Comparison of ENCODE assay signal across 36 cellular contexts in genomic region chr7:151869968-151870918, GRCh38. TPM values are rescaled to one million over a fixed set of nuclear protein-coding genes. Genes with fewer than 3 reads are reported as not detected.
DNase-seq lines count a peak whose midpoint lies in the region; ATAC-seq, FAIRE-seq and TF ChIP-seq lines count a peak whose summit lies in the region.
"Had no signal": no experiment of that assay in that cellular context is flagged by ENCODE, and none has a peak within 500 bp of the region (broad histone marks: within the 10 kb centered on the region; RNA-seq: fewer than 3 reads in every experiment).

No MANE protein-coding gene starts in this region.

- peak overlapping the region; percentile 76 for H3K27ac ChIP-seq in kidney (ENCODE audit: low read depth in 2 of 2, low read length in 2 of 2)
- no peak overlapping the region for H3K27ac ChIP-seq in spleen
- H3K27ac ChIP-seq in body of pancreas: no peak overlapping the region
- H3K27ac ChIP-seq: BLaER1, brain microvascular endothelial cell, colonic mucosa had no signal

- TF ChIP-seq POLR2A in spleen (IDR thresholded peaks at IDR 0.05): no peak
- TF ChIP-seq POLR2A in body of pancreas (IDR thresholded peaks at IDR 0.05): no peak

- H3K9ac ChIP-seq in kidney (ENCODE audit: low read length in 2 of 2): no peak overlapping the region
- H3K9ac ChIP-seq: BLaER1 had no signal

- intact Hi-C loops in kidney (cut with DNase I) (no loop called here), spleen (cut with DNase I; ENCODE audit: low total_unique reads) (loop anchor here (10.0 kb wide), 1 partner anchor 235 kb away; no protein-coding TSS in a partner anchor), body of pancreas (cut with DNase I) (loop anchor here (10.0 kb wide), 1 partner anchor 85 kb away; no protein-coding TSS in a partner anchor)

- H3K4me1 Mint-ChIP-seq in activated T-helper 17 cell treated with anti-CD3 and anti-CD28 coated beads, Interleukin-2, amount 50 U/mL, for 72 hours: peaks cover 18% of the 10 kb centered on the region

- ATAC-seq in activated T-helper 17 cell treated with anti-CD3 and anti-CD28 coated beads, Interleukin-2, amount 50 U/mL, for 72 hours (replicated peaks): no peak
- ATAC-seq in HG02759 (IDR thresholded peaks at IDR 0.05; ENCODE audit: unreplicated experiment): no peak
- no peak for ATAC-seq in body of pancreas
- ATAC-seq: GM12878; naive thymus-derived CD8-positive, alpha-beta T cell; SK-N-SH treated with all-trans-retinoic acid at 6 μM for 48 hours; T-helper 17 cell had no signal

- H3K36me3 ChIP-seq in kidney (ENCODE audit: control insufficient read depth in 1 of 2, insufficient read depth in 2 of 2, low read length in 2 of 2) (no peaks in the 10 kb centered on the region), spleen (peaks cover 0 to 4% (median 0%) of the 10 kb centered on the region in 6 donors), body of pancreas (replicated peaks in 1 of 2; ENCODE audit: insufficient read depth in 1 of 2, low read depth in 2 of 2) (no peaks in the 10 kb centered on the region)
- H3K36me3 ChIP-seq: BLaER1, brain microvascular endothelial cell, colonic mucosa, MG63, tibial nerve had no signal

- H3K27me3 ChIP-seq in spleen (replicated peaks in 1 of 7): no peaks in the 10 kb centered on the region
- no peaks in the 10 kb centered on the region for H3K27me3 ChIP-seq in body of pancreas
- H3K27me3 ChIP-seq: BLaER1, colonic mucosa, MG63, tibial nerve had no signal

- no peaks in the 10 kb centered on the region for H3K9me3 Mint-ChIP-seq in activated T-helper 17 cell treated with anti-CD3 and anti-CD28 coated beads, Interleukin-2, amount 50 U/mL, for 72 hours
- H3K9me3 Mint-ChIP-seq: activated CD4-positive, alpha-beta memory T cell treated with anti-CD3 and anti-CD28 coated beads, Interleukin-2, amount 10 ng/mL, durations not matched to agents 7 days and 5 days; activated naive CD4-positive, alpha-beta T cell treated with anti-CD3 and anti-CD28 coated beads for 36 hours; activated T-helper 1 cell treated with anti-CD3 and anti-CD28 coated beads, Interleukin-12 subunit alpha, Interleukin-12 subunit beta, Interleukin-2, Interleukin-4 antibody, amounts not matched to agents 30 ng/mL and 10 ng/mL and 1 ng/mL, durations not matched to agents 14 hours and 24 hours and 36 hours; naive thymus-derived CD8-positive, alpha-beta T cell had no signal

- no peak for TF ChIP-seq CTCF in kidney (IDR thresholded peaks at IDR 0.05; ENCODE audit: borderline replicate concordance, extremely low read depth, insufficient read depth)
- TF ChIP-seq CTCF in spleen (IDR thresholded peaks at IDR 0.05 in 8 of 11, conservative IDR thresholded peaks at IDR 0.05 in 3 of 11): no peak
- TF ChIP-seq CTCF in body of pancreas (IDR thresholded peaks at IDR 0.05): no peak

- no peaks in the 10 kb centered on the region for H3K36me3 Mint-ChIP-seq in activated T-helper 17 cell treated with anti-CD3 and anti-CD28 coated beads, Interleukin-2, amount 50 U/mL, for 72 hours (ENCODE audit: low read depth)

- H3K4me3 ChIP-seq in kidney (ENCODE audit: low read length in 2 of 2) (peak overlapping the region in 1 of 2 donors; percentile 41), spleen (no peak overlapping the region), body of pancreas (no peak overlapping the region)
- H3K4me3 ChIP-seq: BLaER1, colonic mucosa, GM12878, MG63, tibial nerve had no signal

- H3K9me3 ChIP-seq in kidney (ENCODE audit: control insufficient read depth in 1 of 2, low read length in 2 of 2) (no peaks in the 10 kb centered on the region), spleen (no peaks in the 10 kb centered on the region), body of pancreas (no peaks in the 10 kb centered on the region)
- H3K9me3 ChIP-seq: BLaER1, colonic mucosa, MG63, tibial nerve had no signal

- no peak overlapping the region for H3K4me3 Mint-ChIP-seq in activated T-helper 17 cell treated with anti-CD3 and anti-CD28 coated beads, Interleukin-2, amount 50 U/mL, for 72 hours
- H3K4me3 Mint-ChIP-seq: activated CD4-positive, alpha-beta memory T cell treated with anti-CD3 and anti-CD28 coated beads, Interleukin-2, amount 10 ng/mL, durations not matched to agents 7 days and 5 days; activated naive CD4-positive, alpha-beta T cell treated with anti-CD3 and anti-CD28 coated beads for 36 hours; activated T-helper 1 cell treated with anti-CD3 and anti-CD28 coated beads, Interleukin-12 subunit alpha, Interleukin-12 subunit beta, Interleukin-2, Interleukin-4 antibody, amounts not matched to agents 30 ng/mL and 10 ng/mL and 1 ng/mL, durations not matched to agents 14 hours and 24 hours and 36 hours; T-helper 17 cell had no signal

- DNase-seq in kidney (peak; percentile 43), spleen (peak; percentile 72), GOT3 (lab: John Stamatoyannopoulos, UW) (no peak), NCI-H345 (lab: John Stamatoyannopoulos, UW) (no peak), body of pancreas (no peak)
- DNase-seq: activated CD4-positive, alpha-beta memory T cell treated with anti-CD3 and anti-CD28 coated beads, Interleukin-2, amount 10 ng/mL, durations not matched to agents 7 days and 5 days; activated CD4-positive, CD25-positive, alpha-beta regulatory T cell treated with anti-CD3 and anti-CD28 coated beads, Interleukin-2, amount 50 U/mL, for 72 hours; activated CD8-positive, alpha-beta memory T cell treated with anti-CD3 and anti-CD28 coated beads, Interleukin-2, amount 50 U/mL, for 48 hours; activated naive CD4-positive, alpha-beta T cell treated with anti-CD3 and anti-CD28 coated beads for 36 hours; brain microvascular endothelial cell; colonic mucosa; effector memory CD4-positive, alpha-beta T cell; EL; erythroblast; glutamatergic neuron; KG1; MG63; NCI-H1105 treated with DMSO at 0.1 percent for 48 hours; NCI-H187 treated with DMSO at 0.1 percent for 48 hours; NCI-H526; NK-92 treated with Interleukin-12 subunit alpha and Interleukin-12 subunit beta, amount 100 ng/mL, for 24 hours; retina; stimulated activated CD4-positive, alpha-beta T cell treated with anti-CD3 and anti-CD28 coated beads, Interleukin-2, amount 100 ng/mL, for 24 hours; T-helper 17 cell had no signal

- H3K27ac Mint-ChIP-seq in activated T-helper 17 cell treated with anti-CD3 and anti-CD28 coated beads, Interleukin-2, amount 50 U/mL, for 72 hours: peak overlapping the region; percentile 41
- H3K27ac Mint-ChIP-seq: activated CD4-positive, alpha-beta memory T cell treated with anti-CD3 and anti-CD28 coated beads, Interleukin-2, amount 10 ng/mL, durations not matched to agents 7 days and 5 days; activated naive CD4-positive, alpha-beta T cell treated with anti-CD3 and anti-CD28 coated beads for 36 hours; activated T-helper 1 cell treated with anti-CD3 and anti-CD28 coated beads, Interleukin-12 subunit alpha, Interleukin-12 subunit beta, Interleukin-2, Interleukin-4 antibody, amounts not matched to agents 30 ng/mL and 10 ng/mL and 1 ng/mL, durations not matched to agents 14 hours and 24 hours and 36 hours had no signal

- WGBS in spleen, 5 donors: 87 to 91% (median 89%) methylated on average over 24 of the region's 24 CpGs
- 80 to 85% methylated on average over 14 to 23 of the region's 24 CpGs for WGBS in body of pancreas, 2 donors

- H3K4me1 ChIP-seq in kidney (ENCODE audit: control insufficient read depth in 1 of 2, insufficient read depth in 1 of 2, low read depth in 1 of 2, low read length in 2 of 2): peaks cover 35 to 45% of the 10 kb centered on the region in 2 donors
- H3K4me1 ChIP-seq in spleen: peaks cover 0 to 51% (median 16%) of the 10 kb centered on the region in 6 donors
- peaks cover 45% of the 10 kb centered on the region for H3K4me1 ChIP-seq in body of pancreas

- FAIRE-seq in G401.6 (lab: Jason Lieb, UNC) (peak; percentile 13), kidney (lab: Jason Lieb, UNC) (peak; percentile 27)
- FAIRE-seq: GM12878, H1, HTR-8/SVneo, keratinocyte had no signal

- H3K27me3 Mint-ChIP-seq in activated T-helper 17 cell treated with anti-CD3 and anti-CD28 coated beads, Interleukin-2, amount 50 U/mL, for 72 hours: no peaks in the 10 kb centered on the region
- H3K27me3 Mint-ChIP-seq: activated CD4-positive, alpha-beta memory T cell treated with anti-CD3 and anti-CD28 coated beads, Interleukin-2, amount 10 ng/mL, durations not matched to agents 7 days and 5 days; naive thymus-derived CD8-positive, alpha-beta T cell; T-helper 17 cell had no signal

RNA-seq across cellular contexts. Expression of gene PRKAG2, which starts 6.7 kb away (rescaled TPM):
- 10 to 100 TPM; 21.6 to 31.7 TPM for total RNA-seq in activated T-helper 17 cell treated with anti-CD3 and anti-CD28 coated beads, Interleukin-2, amount 50 U/mL, for 72 hours
- total RNA-seq in kidney: 40.7 TPM
- 40.9 TPM for polyA plus RNA-seq in kidney (ENCODE audit: insufficient read depth, low read depth, low replicate concordance)
- 10 to 100 TPM; 25.6 to 50.9 (median 41.3) TPM for total RNA-seq in spleen
- 10 to 100 TPM; 15.8 to 31.4 (median 18.3) TPM for polyA plus RNA-seq in spleen
- 10 to 100 TPM in 1 of 2 donors, 1 to 10 TPM in 1; 9.9 to 24.4 TPM for total RNA-seq in body of pancreas

Comparison
In these comparisons a context has a peak if more than half of its experiments do, and no peak if none do; other contexts are left out.
1. DNase-seq: peak in kidney (single experiment) and spleen (single experiment); none in GOT3 (single experiment), NCI-H345 (single experiment) and body of pancreas (0 of 4).
2. H3K27ac ChIP-seq: peak in kidney (2 of 2); none in spleen (0 of 8) and body of pancreas (0 of 4).